Comparison of ENCODE assay signal across 22 cellular contexts in the genomic region with DNA sequence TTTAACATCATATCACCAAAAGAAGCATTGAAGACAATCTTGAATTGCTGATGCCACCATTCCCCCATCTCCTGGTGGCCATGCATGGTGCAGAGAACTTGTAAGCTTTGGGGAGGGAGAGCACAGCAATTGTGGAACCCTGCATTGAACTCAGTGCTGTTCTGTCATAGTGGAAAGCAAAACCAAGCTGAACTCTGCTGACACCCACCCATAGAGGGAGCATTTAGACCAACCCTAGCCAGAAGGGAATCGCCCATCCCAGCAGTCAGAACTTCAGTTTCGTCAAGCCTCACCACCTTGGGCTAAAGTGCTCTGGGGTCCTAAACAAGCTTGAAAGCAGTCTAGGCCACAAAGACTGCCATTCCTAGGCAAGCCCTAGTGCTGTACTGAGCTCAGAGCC. TPM values are rescaled to one million over a fixed set of nuclear protein-coding genes. Genes with fewer than 3 reads are reported as not detected.
A peak's percentile ranks its signal among the peaks of the same experiment; 100 is the strongest.
DNase-seq lines count a peak whose midpoint lies in the region; ATAC-seq, FAIRE-seq and TF ChIP-seq lines count a peak whose summit lies in the region.
"Had no signal": no experiment of that assay in that cellular context is flagged by ENCODE, and none has a peak within 500 bp of the region (broad histone marks: within the 10 kb centered on the region; RNA-seq: fewer than 3 reads in every experiment).

No MANE protein-coding gene starts in this region.

- FAIRE-seq in A549 (lab: Jason Lieb, UNC) = no peak
- FAIRE-seq: GM19239, RCC 7860 had no signal

- CTCF ChIA-PET in A549 (lab: Yijun Ruan, JAX) = interaction anchor here (0.9 to 2.0 kb wide), 9 partner anchors 12 to 553 kb away, joined by 3 to 7 read pairs (median 4); no protein-coding TSS in a partner anchor

- no peak overlapping the region for H3K27ac ChIP-seq in A549
- H3K27ac ChIP-seq in GM23248 = no peak overlapping the region
- H3K27ac ChIP-seq in RWPE2 (ENCODE audit: poor library complexity, severe bottlenecking) = no peak overlapping the region
- H3K27ac ChIP-seq: parathyroid adenoma, transverse colon had no signal

- H3K79me2 ChIP-seq in GM23248 (ENCODE audit: insufficient read depth) = no peaks in the 10 kb centered on the region
- H3K79me2 ChIP-seq: parathyroid adenoma had no signal

- no peak overlapping the region for H2AFZ ChIP-seq in GM23248
- H2AFZ ChIP-seq: parathyroid adenoma had no signal

- peak; percentile 17 to 30; a peak in 2 of 5 replicates for TF ChIP-seq RAD21 in A549 (conservative IDR thresholded peaks at IDR 0.05 in 1 of 2, IDR thresholded peaks at IDR 0.05 in 1 of 2)

- no peaks in the 10 kb centered on the region for H3K36me3 ChIP-seq in GM23248 (ENCODE audit: low read depth)
- no peaks in the 10 kb centered on the region for H3K36me3 ChIP-seq in RWPE2 (ENCODE audit: low read depth)
- H3K36me3 ChIP-seq: transverse colon had no signal

- H3K4me1 ChIP-seq in A549 (peaks cover 10% of the 10 kb centered on the region; the same call in 2 of the 3 replicates), GM23248 (ENCODE audit: insufficient read depth) (no peaks in the 10 kb centered on the region), RWPE2 (ENCODE audit: insufficient read depth, poor library complexity, severe bottlenecking) (no peaks in the 10 kb centered on the region)
- H3K4me1 ChIP-seq: parathyroid adenoma, transverse colon had no signal

- no peaks in the 10 kb centered on the region for H4K20me1 ChIP-seq in GM23248 (ENCODE audit: insufficient read depth)

- H3K4me2 ChIP-seq in A549 (no peak overlapping the region), GM23248 (ENCODE audit: unreplicated experiment) (no peak overlapping the region)

- TF ChIP-seq CTCF in A549 (IDR thresholded peaks at IDR 0.05) = no peak
- peak; percentile 9 for TF ChIP-seq CTCF in RWPE2 (IDR thresholded peaks at IDR 0.05; ENCODE audit: poor library complexity, severe bottlenecking)

- H3K4me3 ChIP-seq in A549 = no peak overlapping the region
- no peak overlapping the region for H3K4me3 ChIP-seq in GM23248
- no peak overlapping the region for H3K4me3 ChIP-seq in RWPE2 (ENCODE audit: severe bottlenecking)
- H3K4me3 ChIP-seq: transverse colon had no signal

- H3F3A ChIP-seq in GM23248 (ENCODE audit: insufficient read depth) = no peaks in the 10 kb centered on the region

- H3K27me3 ChIP-seq in GM23248 (replicated peaks; ENCODE audit: insufficient read depth) (peaks cover 26% of the 10 kb centered on the region), RWPE2 (ENCODE audit: insufficient read depth, poor library complexity, severe bottlenecking) (peaks cover 20% of the 10 kb centered on the region)
- H3K27me3 ChIP-seq: transverse colon had no signal

- TF ChIP-seq EP300 in A549 (IDR thresholded peaks at IDR 0.05) = no peak

- H3K9me3 ChIP-seq in A549 = no peaks in the 10 kb centered on the region
- no peaks in the 10 kb centered on the region for H3K9me3 ChIP-seq in GM23248 (ENCODE audit: low read depth)
- H3K9me3 ChIP-seq in RWPE2 (ENCODE audit: severe bottlenecking) = no peaks in the 10 kb centered on the region
- H3K9me3 ChIP-seq: transverse colon had no signal

- peak; percentile 43 to 71; a peak in 3 of 6 replicates for ATAC-seq in A549
- ATAC-seq in RWPE2 (ENCODE audit: low read depth) = no peak
- no peak for ATAC-seq in GM21717 (IDR thresholded peaks at IDR 0.05; ENCODE audit: unreplicated experiment)
- ATAC-seq in GM18907 (IDR thresholded peaks at IDR 0.05; ENCODE audit: unreplicated experiment) = no peak
- ATAC-seq: activated CD8-positive, alpha-beta memory T cell treated with anti-CD3 and anti-CD28 coated beads, Interleukin-2, amount 10 ng/mL, durations not matched to agents 7 days and 5 days; esophagus mucosa; left colon; stimulated activated effector memory CD8-positive, alpha-beta T cell treated with anti-CD3 and anti-CD28 coated beads, Interleukin-12 subunit alpha, Interleukin-12 subunit beta, amount 100 ng/mL, for 72 hours had no signal

- POLR2A ChIA-PET in A549 (lab: Yijun Ruan, JAX) = no interaction called here

- H3K9ac ChIP-seq in GM23248 = no peak overlapping the region
- H3K9ac ChIP-seq: parathyroid adenoma had no signal

- DNase-seq in A549 (ENCODE audit: low read depth in 1 of 2, low spot score in 1 of 2) (peak in 1 of 2 experiments; percentile 14), GM23248 (peak; percentile 8), RWPE2 (ENCODE audit: low spot score) (no peak), fibroblast of gingiva (ENCODE audit: low read depth) (peak; percentile 10), pons (ENCODE audit: low spot score) (no peak), NCI-H1417 treated with DMSO at 0.1 percent for 48 hours (lab: John Stamatoyannopoulos, UW) (no peak)
- DNase-seq: activated CD4-positive, alpha-beta T cell treated with anti-CD3 and anti-CD28 coated beads for 1 hour; activated CD8-positive, alpha-beta memory T cell treated with anti-CD3 and anti-CD28 coated beads, Interleukin-2, amount 10 ng/mL, durations not matched to agents 7 days and 5 days; activated gamma-delta T cell treated with Interleukin-2 at 50 U/mL for 16 hours; anterior cingulate cortex; hippocampal formation; left colon; NCI-H2029 treated with DMSO at 0.1 percent for 48 hours; NCI-H526 treated with DMSO at 0.1 percent for 48 hours; transverse colon had no signal

- in situ Hi-C loops in GM23248 (cut with MboI) = no loop called here

- no peaks in the 10 kb centered on the region for H3K9me2 ChIP-seq in GM23248 (ENCODE audit: insufficient read depth)

- WGBS in A549 (ENCODE audit: missing lambda C conversion rate) = 85% methylated on average over 2 of the region's 2 CpGs
- 0 to 4% methylated on average over 2 of the region's 2 CpGs for WGBS in GM23248 (ENCODE audit: low coverage in 1 of 2, low lambda C conversion rate in 2 of 2, missing lambda C conversion rate in 2 of 2), 2 experiments

- TF ChIP-seq POLR2A in A549 (IDR thresholded peaks at IDR 0.05; ENCODE audit: low read length) = no peak

TF ChIP-seq in A549, 52 proteins besides CTCF, POLR2A, EP300 and RAD21 (continues in another document):
- TF ChIP-seq, protein P1, sequence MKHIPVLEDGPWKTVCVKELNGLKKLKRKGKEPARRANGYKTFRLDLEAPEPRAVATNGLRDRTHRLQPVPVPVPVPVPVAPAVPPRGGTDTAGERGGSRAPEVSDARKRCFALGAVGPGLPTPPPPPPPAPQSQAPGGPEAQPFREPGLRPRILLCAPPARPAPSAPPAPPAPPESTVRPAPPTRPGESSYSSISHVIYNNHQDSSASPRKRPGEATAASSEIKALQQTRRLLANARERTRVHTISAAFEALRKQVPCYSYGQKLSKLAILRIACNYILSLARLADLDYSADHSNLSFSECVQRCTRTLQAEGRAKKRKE (CRISPR knock-in tag; IDR thresholded peaks at IDR 0.05; ENCODE audit: low read depth) = no peak
- TF ChIP-seq RFX5 (IDR thresholded peaks at IDR 0.05) = no peak
- no peak for TF ChIP-seq HOXA7 (CRISPR knock-in tag; IDR thresholded peaks at IDR 0.05)
- TF ChIP-seq HOXB13 (CRISPR knock-in tag; IDR thresholded peaks at IDR 0.05; ENCODE audit: low read depth) = no peak
- TF ChIP-seq, protein P2, sequence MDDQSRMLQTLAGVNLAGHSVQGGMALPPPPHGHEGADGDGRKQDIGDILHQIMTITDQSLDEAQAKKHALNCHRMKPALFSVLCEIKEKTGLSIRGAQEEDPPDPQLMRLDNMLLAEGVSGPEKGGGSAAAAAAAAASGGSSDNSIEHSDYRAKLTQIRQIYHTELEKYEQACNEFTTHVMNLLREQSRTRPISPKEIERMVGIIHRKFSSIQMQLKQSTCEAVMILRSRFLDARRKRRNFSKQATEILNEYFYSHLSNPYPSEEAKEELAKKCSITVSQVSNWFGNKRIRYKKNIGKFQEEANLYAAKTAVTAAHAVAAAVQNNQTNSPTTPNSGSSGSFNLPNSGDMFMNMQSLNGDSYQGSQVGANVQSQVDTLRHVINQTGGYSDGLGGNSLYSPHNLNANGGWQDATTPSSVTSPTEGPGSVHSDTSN (IDR thresholded peaks at IDR 0.05) = no peak
- no peak for TF ChIP-seq GATA3 (IDR thresholded peaks at IDR 0.05; ENCODE audit: borderline replicate concordance)
- no peak for TF ChIP-seq RCOR1 (IDR thresholded peaks at IDR 0.05; ENCODE audit: low read depth, low read length)
- TF ChIP-seq HEYL (CRISPR knock-in tag; IDR thresholded peaks at IDR 0.05) = no peak
- TF ChIP-seq MYC (IDR thresholded peaks at IDR 0.05; ENCODE audit: borderline replicate concordance, low read length) = no peak
- no peak for TF ChIP-seq PHF8 (IDR thresholded peaks at IDR 0.05; ENCODE audit: borderline replicate concordance, low read depth)
- TF ChIP-seq SREBF2 (IDR thresholded peaks at IDR 0.05) = no peak
- TF ChIP-seq, protein P3, sequence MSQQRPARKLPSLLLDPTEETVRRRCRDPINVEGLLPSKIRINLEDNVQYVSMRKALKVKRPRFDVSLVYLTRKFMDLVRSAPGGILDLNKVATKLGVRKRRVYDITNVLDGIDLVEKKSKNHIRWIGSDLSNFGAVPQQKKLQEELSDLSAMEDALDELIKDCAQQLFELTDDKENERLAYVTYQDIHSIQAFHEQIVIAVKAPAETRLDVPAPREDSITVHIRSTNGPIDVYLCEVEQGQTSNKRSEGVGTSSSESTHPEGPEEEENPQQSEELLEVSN (IDR thresholded peaks at IDR 0.05; ENCODE audit: borderline replicate concordance, low read depth) = no peak
- no peak for TF ChIP-seq FOSL2 (IDR thresholded peaks at IDR 0.05)
- TF ChIP-seq FOSL2 (CRISPR knock-in tag; IDR thresholded peaks at IDR 0.05) = no peak
- no peak for TF ChIP-seq JUN (IDR thresholded peaks at IDR 0.05)
- no peak for TF ChIP-seq FOSB (CRISPR knock-in tag; IDR thresholded peaks at IDR 0.05)
- no peak for TF ChIP-seq ZFP36 (IDR thresholded peaks at IDR 0.05; ENCODE audit: borderline replicate concordance, partially characterized antibody)
- TF ChIP-seq EHMT2 (IDR thresholded peaks at IDR 0.05; ENCODE audit: low read depth) = no peak
- TF ChIP-seq JUNB (IDR thresholded peaks at IDR 0.05) = no peak

RNA-seq across cellular contexts. Expression of a gene that starts 37.4 kb away (rescaled TPM):
- polyA plus RNA-seq in A549 (2011; rRNA removed) (15.9 and 16.8 TPM in 2 replicates), A549 (2017; fragmentation: RNase III; extraction: RNeasy Plus Mini Kit Qiagen cat#74134 plus additional on column Dnase treatment) (21.0 to 21.6 TPM (median 21.2 TPM) in 3 replicates), GM23248 (2016; fragmentation: Nextera tagmentation; extraction: Ambion mirVana) (31.7 and 34.0 TPM in 2 replicates)
- polyA plus RNA-seq in A549 (2012; cell fraction: cytosol; rRNA removed) = 17.6 and 25.3 TPM in 2 replicates
- polyA plus RNA-seq in A549 (2012; cell fraction: nucleus; rRNA removed) = 67.7 and 81.9 TPM in 2 replicates
- polyA minus RNA-seq in A549 (2011; rRNA and poly(A)+ RNA removed) = 77.7 and 84.8 TPM in 2 replicates
- total RNA-seq in GM23248 (2014; rRNA removed; shearing (Covaris generic)) = 74.0 and 78.4 TPM in 2 replicates

Comparison
In these comparisons a context has a peak if more than half of its experiments do, and no peak if none do; other contexts are left out.
1. ATAC-seq: peak in A549 (2 of 2); none in RWPE2 (single experiment), GM21717 (single experiment) and GM18907 (single experiment).
2. DNase-seq: peak in GM23248 (single experiment) and fibroblast of gingiva (single experiment); none in RWPE2 (single experiment), pons (single experiment) and NCI-H1417 treated with DMSO at 0.1 percent for 48 hours (single experiment).